Comparison of ENCODE assay signal across 17 cellular contexts in genomic region chr20:63620991-63621390, GRCh38. TPM values are rescaled to one million over a fixed set of nuclear protein-coding genes. Genes with fewer than 3 reads are reported as not detected.
DNase-seq lines count a peak whose midpoint lies in the region; ATAC-seq and TF ChIP-seq lines count a peak whose summit lies in the region.
"Had no signal": no experiment of that assay in that cellular context is flagged by ENCODE, and none has a peak within 500 bp of the region (broad histone marks: within the 10 kb centered on the region; RNA-seq: fewer than 3 reads in every experiment).

No MANE protein-coding gene starts in this region.

- peaks cover 59% of the 10 kb centered on the region for H3K4me1 Mint-ChIP-seq in stimulated activated memory B cell treated with anti-CD40 and anti-IgM and Interleukin-4, amounts not matched to agents 10 μg/mL and 1 μg/mL and 100 μg/mL, for 72 hours
- H3K4me1 Mint-ChIP-seq in T-helper 17 cell, result peaks cover 13% of the 10 kb centered on the region

- H3K27me3 ChIP-seq in left lung (no peaks in the 10 kb centered on the region), gastrocnemius medialis (no peaks in the 10 kb centered on the region)

- TF ChIP-seq POLR2A in gastrocnemius medialis (IDR thresholded peaks at IDR 0.05), result no peak

- H3K4me1 ChIP-seq in left lung (peaks cover 5 to 15% of the 10 kb centered on the region in 2 donors), gastrocnemius medialis (peaks cover 5 to 6% of the 10 kb centered on the region in 2 donors)

- no peaks in the 10 kb centered on the region for H3K9me3 ChIP-seq in left lung
- no peaks in the 10 kb centered on the region for H3K9me3 ChIP-seq in gastrocnemius medialis
- H3K9me3 ChIP-seq in T-helper 17 cell (ENCODE audit: control insufficient read depth, low read length, poor library complexity, severe bottlenecking), result no peaks in the 10 kb centered on the region

- no peak for TF ChIP-seq CTCF in VCaP (conservative IDR thresholded peaks at IDR 0.05)
- no peak for TF ChIP-seq CTCF in left lung (IDR thresholded peaks at IDR 0.05)
- no peak for TF ChIP-seq CTCF in gastrocnemius medialis (IDR thresholded peaks at IDR 0.05 in 4 of 5, conservative IDR thresholded peaks at IDR 0.05 in 1 of 5)

- H3K27ac Mint-ChIP-seq in stimulated activated memory B cell treated with anti-CD40 and anti-IgM and Interleukin-4, amounts not matched to agents 10 μg/mL and 1 μg/mL and 100 μg/mL, for 72 hours, result peak overlapping the region; percentile 56
- H3K27ac Mint-ChIP-seq in T-helper 17 cell, result no peak overlapping the region
- H3K27ac Mint-ChIP-seq: CD8-positive, alpha-beta T cell had no signal

- H3K4me3 Mint-ChIP-seq in stimulated activated memory B cell treated with anti-CD40 and anti-IgM and Interleukin-4, amounts not matched to agents 10 μg/mL and 1 μg/mL and 100 μg/mL, for 72 hours, result no peak overlapping the region
- no peak overlapping the region for H3K4me3 Mint-ChIP-seq in T-helper 17 cell
- H3K4me3 Mint-ChIP-seq: CD8-positive, alpha-beta T cell had no signal

- peaks cover 38% of the 10 kb centered on the region for H3K36me3 Mint-ChIP-seq in stimulated activated memory B cell treated with anti-CD40 and anti-IgM and Interleukin-4, amounts not matched to agents 10 μg/mL and 1 μg/mL and 100 μg/mL, for 72 hours
- no peaks in the 10 kb centered on the region for H3K36me3 Mint-ChIP-seq in T-helper 17 cell (ENCODE audit: low read depth)

- DNase-seq in left ventricle myocardium superior (peak; percentile 4), left cardiac atrium (no peak), left lung (no peak), HUDEP-2 (lab: John Stamatoyannopoulos, UW; ENCODE audit: unreplicated experiment in 76 of 76) (no peak), gastrocnemius medialis (no peak), T-helper 17 cell (no peak)
- DNase-seq: CD8-positive, alpha-beta T cell; DND-41; GDM1; HCEC 1CT; NCI-H1092; NCI-H226; NCI-H526 treated with DMSO at 0.1 percent for 48 hours; PC-3 had no signal

- intact Hi-C loops in left ventricle myocardium superior (cut with micrococcal nuclease), result no loop called here
- intact Hi-C loops in left cardiac atrium (cut with DNase I), result no loop called here
- intact Hi-C loops in left lung (cut with DNase I), result no loop called here
- intact Hi-C loops in gastrocnemius medialis (cut with DNase I; ENCODE audit: low total_unique reads), result loop anchor here (10.0 kb wide), 2 partner anchors 244 to 444 kb away; partner anchors contain the start of genes ABHD16B, TCEA2 and TPD52L2

- no peaks in the 10 kb centered on the region for H3K9me3 Mint-ChIP-seq in stimulated activated memory B cell treated with anti-CD40 and anti-IgM and Interleukin-4, amounts not matched to agents 10 μg/mL and 1 μg/mL and 100 μg/mL, for 72 hours
- H3K9me3 Mint-ChIP-seq: CD8-positive, alpha-beta T cell had no signal

- in situ Hi-C loops in gastrocnemius medialis (cut with MboI; ENCODE audit: low sequenced_read_pairs in 4 of 4), result no loop called here

- no peak overlapping the region for H3K4me3 ChIP-seq in left lung
- H3K4me3 ChIP-seq in gastrocnemius medialis, result no peak overlapping the region

- no peaks in the 10 kb centered on the region for H3K27me3 Mint-ChIP-seq in stimulated activated memory B cell treated with anti-CD40 and anti-IgM and Interleukin-4, amounts not matched to agents 10 μg/mL and 1 μg/mL and 100 μg/mL, for 72 hours
- no peaks in the 10 kb centered on the region for H3K27me3 Mint-ChIP-seq in T-helper 17 cell

- H3K36me3 ChIP-seq in left lung (peaks cover 0 to 41% of the 10 kb centered on the region in 2 donors), gastrocnemius medialis (peaks cover 0 to 29% of the 10 kb centered on the region in 2 donors)

- H3K27ac ChIP-seq in VCaP (peak overlapping the region; percentile 73), left lung (no peak overlapping the region), gastrocnemius medialis (no peak overlapping the region)

- ATAC-seq in left ventricle myocardium superior, result no peak
- no peak for ATAC-seq in left cardiac atrium
- ATAC-seq in left lung, result peak; percentile 50
- no peak for ATAC-seq in stimulated activated memory B cell treated with anti-CD40 and anti-IgM and Interleukin-4, amounts not matched to agents 10 μg/mL and 1 μg/mL and 100 μg/mL, for 72 hours
- no peak for ATAC-seq in gastrocnemius medialis
- ATAC-seq in T-helper 17 cell, result no peak
- ATAC-seq: CD8-positive, alpha-beta T cell; PC-3; Right ventricle myocardium inferior had no signal

RNA-seq across cellular contexts. Expression of gene GMEB2, which starts 5.9 kb away (rescaled TPM):
- total RNA-seq in left ventricle myocardium superior (5.9 TPM), left cardiac atrium (1 to 10 TPM; 5.7 to 7.9 TPM), left lung (1 to 10 TPM; 8.1 to 9.8 TPM), gastrocnemius medialis (10 to 100 TPM in 1 of 4 donors, 1 to 10 TPM in 3; 6.1 to 14.3 (median 6.8) TPM), T-helper 17 cell (10 to 100 TPM; 17.3 to 21.0 TPM)

RNA-seq across cellular contexts. Expression of gene STMN3, which starts 32.2 kb away (rescaled TPM):
- 5.5 TPM for total RNA-seq in left ventricle myocardium superior
- 1 to 10 TPM; 6.9 to 8.4 TPM for total RNA-seq in left cardiac atrium
- 10 to 100 TPM; 12.6 to 13.1 TPM for total RNA-seq in left lung
- 1 to 10 TPM in 1 of 4 donors, under 1 TPM in 3; 0.51 to 1.9 (median 0.88) TPM for total RNA-seq in gastrocnemius medialis
- total RNA-seq in T-helper 17 cell, result 10 to 100 TPM; 51.0 to 67.4 TPM

RNA-seq across cellular contexts. Expression of gene RTEL1, which starts 37.1 kb away (rescaled TPM):
- 9.9 TPM for total RNA-seq in left ventricle myocardium superior
- 10 to 100 TPM; 13.5 to 17.3 TPM for total RNA-seq in left cardiac atrium
- 10 to 100 TPM; 22.3 to 38.8 TPM for total RNA-seq in left lung
- 1 to 10 TPM; 2.4 to 9.1 (median 6.0) TPM for total RNA-seq in gastrocnemius medialis
- 10 to 100 TPM; 30.7 to 35.0 TPM for total RNA-seq in T-helper 17 cell

RNA-seq across cellular contexts. Expression of gene HELZ2, which starts 47.0 kb away (rescaled TPM):
- 13.2 TPM for total RNA-seq in left ventricle myocardium superior
- 10 to 100 TPM; 12.1 to 36.0 TPM for total RNA-seq in left cardiac atrium
- total RNA-seq in left lung, result 10 to 100 TPM; 45.8 to 53.3 TPM
- 1 to 10 TPM; 1.7 to 6.2 (median 3.6) TPM for total RNA-seq in gastrocnemius medialis
- total RNA-seq in T-helper 17 cell, result 10 to 100 TPM; 48.0 to 54.8 TPM
